Comparison of ENCODE assay signal across 17 cellular contexts in the genomic region with DNA sequence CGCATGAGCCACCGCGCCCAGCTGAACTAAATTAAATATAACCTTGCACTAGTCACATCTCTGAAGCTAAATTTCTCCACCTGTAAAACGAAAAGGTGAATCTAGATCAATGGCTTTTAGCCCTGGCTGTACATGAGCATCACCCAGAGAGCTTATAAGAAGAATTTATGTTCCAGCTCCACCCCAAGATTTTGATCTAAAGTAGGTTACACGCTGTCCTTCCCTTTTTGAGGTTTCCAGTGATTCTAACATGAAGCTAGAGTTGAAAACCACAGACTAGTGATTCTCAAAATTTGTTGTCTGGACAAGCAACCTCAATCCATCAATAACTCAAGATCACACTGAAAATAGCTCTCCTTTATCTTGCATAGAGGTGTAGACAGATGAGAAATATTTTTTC.
A peak's percentile ranks its signal among the peaks of the same experiment; 100 is the strongest.
DNase-seq lines count a peak whose midpoint lies in the region; ATAC-seq lines count a peak whose summit lies in the region.
"Had no signal": no experiment of that assay in that cellular context is flagged by ENCODE, and none has a peak within 500 bp of the region (broad histone marks: within the 10 kb centered on the region; RNA-seq: fewer than 3 reads in every experiment).

No MANE protein-coding gene starts in this region.

- H3K36me3 Mint-ChIP-seq in activated naive CD4-positive, alpha-beta T cell treated with anti-CD3 and anti-CD28 coated beads, Interleukin-2, amount 10 ng/mL, durations not matched to agents 7 days and 5 days = no peaks in the 10 kb centered on the region
- no peaks in the 10 kb centered on the region for H3K36me3 Mint-ChIP-seq in activated T-helper 17 cell treated with anti-CD3 and anti-CD28 coated beads, Interleukin-2, amount 50 U/mL, for 72 hours (ENCODE audit: low read depth)
- H3K36me3 Mint-ChIP-seq: CD8-positive, alpha-beta memory T cell; IgD-negative memory B cell had no signal

- peaks cover 10% of the 10 kb centered on the region for H3K27me3 Mint-ChIP-seq in activated naive CD4-positive, alpha-beta T cell treated with anti-CD3 and anti-CD28 coated beads, Interleukin-2, amount 10 ng/mL, durations not matched to agents 7 days and 5 days
- H3K27me3 Mint-ChIP-seq in activated T-helper 17 cell treated with anti-CD3 and anti-CD28 coated beads, Interleukin-2, amount 50 U/mL, for 72 hours = peaks cover 6% of the 10 kb centered on the region
- H3K27me3 Mint-ChIP-seq: IgD-negative memory B cell had no signal

- CTCF ChIA-PET in activated naive CD4-positive, alpha-beta T cell treated with anti-CD3 and anti-CD28 coated beads, Interleukin-2, amount 10 ng/mL, durations not matched to agents 7 days and 5 days (lab: Charles Lee) = interaction anchor here (1.5 kb wide), 1 partner anchor 10 kb away, joined by 4 read pairs; no protein-coding TSS in a partner anchor

- H3K27ac Mint-ChIP-seq in activated naive CD4-positive, alpha-beta T cell treated with anti-CD3 and anti-CD28 coated beads, Interleukin-2, amount 10 ng/mL, durations not matched to agents 7 days and 5 days = peak overlapping the region; percentile 33
- no peak overlapping the region for H3K27ac Mint-ChIP-seq in activated T-helper 17 cell treated with anti-CD3 and anti-CD28 coated beads, Interleukin-2, amount 50 U/mL, for 72 hours
- H3K27ac Mint-ChIP-seq: IgD-negative memory B cell had no signal

- H3K4me1 Mint-ChIP-seq in activated naive CD4-positive, alpha-beta T cell treated with anti-CD3 and anti-CD28 coated beads, Interleukin-2, amount 10 ng/mL, durations not matched to agents 7 days and 5 days = peaks cover 31% of the 10 kb centered on the region
- peaks cover 7% of the 10 kb centered on the region for H3K4me1 Mint-ChIP-seq in activated T-helper 17 cell treated with anti-CD3 and anti-CD28 coated beads, Interleukin-2, amount 50 U/mL, for 72 hours
- H3K4me1 Mint-ChIP-seq: IgD-negative memory B cell had no signal

- peak; percentile 37 for ATAC-seq in activated T-helper 17 cell treated with anti-CD3 and anti-CD28 coated beads, Interleukin-2, amount 50 U/mL, for 72 hours (replicated peaks)
- no peak for ATAC-seq in GM19463 (IDR thresholded peaks at IDR 0.05; ENCODE audit: unreplicated experiment)
- ATAC-seq in HG03095 (IDR thresholded peaks at IDR 0.05; ENCODE audit: unreplicated experiment) = no peak
- ATAC-seq: HCT116 had no signal

- no peak overlapping the region for H3K4me3 Mint-ChIP-seq in activated naive CD4-positive, alpha-beta T cell treated with anti-CD3 and anti-CD28 coated beads, Interleukin-2, amount 10 ng/mL, durations not matched to agents 7 days and 5 days
- peak overlapping the region; percentile 25 for H3K4me3 Mint-ChIP-seq in activated T-helper 17 cell treated with anti-CD3 and anti-CD28 coated beads, Interleukin-2, amount 50 U/mL, for 72 hours

- no peaks in the 10 kb centered on the region for H3K9me3 Mint-ChIP-seq in activated naive CD4-positive, alpha-beta T cell treated with anti-CD3 and anti-CD28 coated beads, Interleukin-2, amount 10 ng/mL, durations not matched to agents 7 days and 5 days
- H3K9me3 Mint-ChIP-seq in activated T-helper 17 cell treated with anti-CD3 and anti-CD28 coated beads, Interleukin-2, amount 50 U/mL, for 72 hours = no peaks in the 10 kb centered on the region
- H3K9me3 Mint-ChIP-seq: CD8-positive, alpha-beta memory T cell had no signal

- no peak for DNase-seq in activated naive CD4-positive, alpha-beta T cell treated with anti-CD3 and anti-CD28 coated beads, Interleukin-2, amount 10 ng/mL, durations not matched to agents 7 days and 5 days
- DNase-seq in activated naive CD4-positive, alpha-beta T cell treated with anti-CD3 and anti-CD28 coated beads, Interleukin-2, amount 50 U/mL, for 16 hours = no peak
- DNase-seq in OCI-M1 (lab: John Stamatoyannopoulos, UW) (peak; percentile 13), COR-L47 (lab: John Stamatoyannopoulos, UW) (no peak)
- DNase-seq: CD8-positive, alpha-beta memory T cell; DMS79; GM23248; NCI-H1105; NCI-H2081; NCI-H446 treated with DMSO at 0.1 percent for 48 hours; NCI-H69; Peyer's patch had no signal
